15 cellular contexts compared by ENCODE assay signal in the genomic region with DNA sequence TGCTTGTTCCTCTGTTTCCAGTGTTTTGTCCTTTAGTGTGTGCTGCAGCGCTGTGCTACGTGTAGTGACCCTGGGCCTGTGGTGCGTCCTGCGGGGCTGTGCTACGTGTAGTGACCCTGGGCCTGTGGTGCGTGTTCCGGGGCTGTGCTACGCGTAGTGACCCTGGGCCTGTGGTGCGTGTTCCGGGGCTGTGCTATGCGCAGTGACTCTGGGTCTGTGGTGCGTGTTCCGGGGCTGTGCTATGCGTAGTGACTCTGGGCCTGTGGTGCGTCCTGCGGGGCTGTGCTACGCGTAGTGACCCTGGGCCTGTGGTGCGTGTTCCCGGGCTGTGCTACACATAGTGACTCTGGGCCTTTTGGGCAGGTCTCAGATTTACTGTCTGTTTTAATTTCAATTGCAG.
DNase-seq lines count a peak whose midpoint lies in the region; ATAC-seq and TF ChIP-seq lines count a peak whose summit lies in the region.
"Had no signal": no experiment of that assay in that cellular context is flagged by ENCODE, and none has a peak within 500 bp of the region (broad histone marks: within the 10 kb centered on the region; RNA-seq: fewer than 3 reads in every experiment).

No MANE protein-coding gene starts in this region.

- H3K27ac ChIP-seq in Peyer's patch, result no peak overlapping the region
- peak overlapping the region; percentile 31 to 74 (median 66) for H3K27ac ChIP-seq in gastroesophageal sphincter
- H3K27ac ChIP-seq in rectal smooth muscle tissue (ENCODE audit: low read depth, low read length), result peak overlapping the region; percentile 51
- H3K27ac ChIP-seq in substantia nigra (ENCODE audit: low read depth, low read length, poor library complexity, severe bottlenecking), result no peak overlapping the region
- H3K27ac ChIP-seq: C4-2B had no signal

- no peaks in the 10 kb centered on the region for H3K27me3 ChIP-seq in Peyer's patch
- H3K27me3 ChIP-seq in gastroesophageal sphincter, result no peaks in the 10 kb centered on the region
- H3K27me3 ChIP-seq in rectal smooth muscle tissue (ENCODE audit: control insufficient read depth, insufficient read depth, low read length), result no peaks in the 10 kb centered on the region

- TF ChIP-seq EP300 in gastroesophageal sphincter (IDR thresholded peaks at IDR 0.05), result no peak

- no peak overlapping the region for H3K9ac ChIP-seq in rectal smooth muscle tissue (ENCODE audit: low read length)

- H3K4me3 ChIP-seq in Peyer's patch (no peak overlapping the region), gastroesophageal sphincter (no peak overlapping the region), rectal smooth muscle tissue (ENCODE audit: low read length) (no peak overlapping the region)
- H3K4me3 ChIP-seq: GM23338 had no signal

- TF ChIP-seq POLR2A in Peyer's patch (IDR thresholded peaks at IDR 0.05) (no peak), gastroesophageal sphincter (IDR thresholded peaks at IDR 0.05) (no peak)

- TF ChIP-seq CTCF in Peyer's patch (IDR thresholded peaks at IDR 0.05) (no peak), gastroesophageal sphincter (IDR thresholded peaks at IDR 0.05) (no peak)

- DNase-seq in Peyer's patch (peak in 2 of 3 donors; percentile 28 to 31), NCI-H2107 (lab: John Stamatoyannopoulos, UW) (no peak), substantia nigra (lab: John Stamatoyannopoulos, UW) (no peak)
- DNase-seq: Caco-2; CD4-positive, CD25-positive, alpha-beta regulatory T cell; CD8-positive, alpha-beta T cell; DMS153; DND-41; H9 had no signal

- H3K36me3 ChIP-seq in Peyer's patch, result no peaks in the 10 kb centered on the region
- no peaks in the 10 kb centered on the region for H3K36me3 ChIP-seq in gastroesophageal sphincter
- H3K36me3 ChIP-seq in rectal smooth muscle tissue (ENCODE audit: control insufficient read depth, insufficient read depth, low read length), result no peaks in the 10 kb centered on the region

- ATAC-seq in gastroesophageal sphincter, result no peak
- no peak for ATAC-seq in GM19035 (IDR thresholded peaks at IDR 0.05; ENCODE audit: unreplicated experiment)
- ATAC-seq: CD8-positive, alpha-beta T cell; GM23338; HCT116 had no signal

- peaks cover 0 to 44% (median 12%) of the 10 kb centered on the region in 4 donors for H3K4me1 ChIP-seq in Peyer's patch
- H3K4me1 ChIP-seq in gastroesophageal sphincter, result peaks cover 0 to 97% (median 18%) of the 10 kb centered on the region in 3 donors
- peaks cover 16% of the 10 kb centered on the region for H3K4me1 ChIP-seq in rectal smooth muscle tissue (ENCODE audit: control insufficient read depth, insufficient read depth, low read length)

- WGBS in gastroesophageal sphincter (ENCODE audit: low coverage in 1 of 2), 2 donors, result 77 to 80% methylated on average over 8 to 15 of the region's 21 CpGs

- H3K9me3 ChIP-seq in Peyer's patch, result peaks cover 0 to 3% (median 0%) of the 10 kb centered on the region in 4 donors
- H3K9me3 ChIP-seq in gastroesophageal sphincter, result peaks cover 0 to 5% (median 0%) of the 10 kb centered on the region in 3 donors

Comparison
In these comparisons a context has a peak if more than half of its experiments do, and no peak if none do; other contexts are left out.
1. DNase-seq: peak in Peyer's patch (2 of 3); none in NCI-H2107 (single experiment) and substantia nigra (0 of 49).
2. H3K27ac ChIP-seq: peak in gastroesophageal sphincter (4 of 4) and rectal smooth muscle tissue (single experiment); none in Peyer's patch (0 of 4) and substantia nigra (single experiment).